13 cellular contexts compared by ENCODE assay signal in genomic region chr3:177459397-177459796, GRCh38.
DNase-seq lines count a peak whose midpoint lies in the region; ATAC-seq lines count a peak whose summit lies in the region.
"Had no signal": no experiment of that assay in that cellular context is flagged by ENCODE, and none has a peak within 500 bp of the region (broad histone marks: within the 10 kb centered on the region; RNA-seq: fewer than 3 reads in every experiment).

No MANE protein-coding gene starts in this region.

- no peak for ATAC-seq in GM19455 (IDR thresholded peaks at IDR 0.05; ENCODE audit: unreplicated experiment)
- no peak for ATAC-seq in HG03095 (IDR thresholded peaks at IDR 0.05; ENCODE audit: unreplicated experiment)
- ATAC-seq: activated naive CD4-positive, alpha-beta T cell treated with anti-CD3 and anti-CD28 coated beads, Interleukin-2, amount 50 U/mL, for 72 hours had no signal

- peak; percentile 58 for DNase-seq in NCI-H82 (lab: John Stamatoyannopoulos, UW)
- peak; percentile 35 for DNase-seq in epidermal melanocyte (ENCODE audit: insufficient read length, low spot score)
- peak; percentile 26 for DNase-seq in left kidney (ENCODE audit: low read depth, low spot score)
- DNase-seq in smooth muscle cell of the brain vasculature (ENCODE audit: low read depth, low spot score): peak; percentile 74
- DNase-seq in NCI-H524 treated with DMSO at 0.1 percent for 48 hours (lab: John Stamatoyannopoulos, UW): no peak
- no peak for DNase-seq in activated CD4-positive, alpha-beta T cell treated with anti-CD3 and anti-CD28 coated beads for 1 hour
- DNase-seq: activated CD4-positive, alpha-beta T cell treated with anti-CD3 and anti-CD28 coated beads, Interleukin-2, amount 10 ng/mL, durations not matched to agents 7 days and 5 days; erythroblast; stimulated activated CD4-positive, alpha-beta T cell treated with anti-CD3 and anti-CD28 coated beads, Interleukin-2, amount 100 ng/mL, for 48 hours; substantia nigra had no signal

Comparison
In these comparisons a context has a peak if more than half of its experiments do, and no peak if none do; other contexts are left out.
1. DNase-seq: peak in NCI-H82 (single experiment), epidermal melanocyte (single experiment), left kidney (single experiment) and smooth muscle cell of the brain vasculature (single experiment); none in NCI-H524 treated with DMSO at 0.1 percent for 48 hours (single experiment) and activated CD4-positive, alpha-beta T cell treated with anti-CD3 and anti-CD28 coated beads for 1 hour (single experiment).